1 cellular context compared by ENCODE assay signal in the genomic region with DNA sequence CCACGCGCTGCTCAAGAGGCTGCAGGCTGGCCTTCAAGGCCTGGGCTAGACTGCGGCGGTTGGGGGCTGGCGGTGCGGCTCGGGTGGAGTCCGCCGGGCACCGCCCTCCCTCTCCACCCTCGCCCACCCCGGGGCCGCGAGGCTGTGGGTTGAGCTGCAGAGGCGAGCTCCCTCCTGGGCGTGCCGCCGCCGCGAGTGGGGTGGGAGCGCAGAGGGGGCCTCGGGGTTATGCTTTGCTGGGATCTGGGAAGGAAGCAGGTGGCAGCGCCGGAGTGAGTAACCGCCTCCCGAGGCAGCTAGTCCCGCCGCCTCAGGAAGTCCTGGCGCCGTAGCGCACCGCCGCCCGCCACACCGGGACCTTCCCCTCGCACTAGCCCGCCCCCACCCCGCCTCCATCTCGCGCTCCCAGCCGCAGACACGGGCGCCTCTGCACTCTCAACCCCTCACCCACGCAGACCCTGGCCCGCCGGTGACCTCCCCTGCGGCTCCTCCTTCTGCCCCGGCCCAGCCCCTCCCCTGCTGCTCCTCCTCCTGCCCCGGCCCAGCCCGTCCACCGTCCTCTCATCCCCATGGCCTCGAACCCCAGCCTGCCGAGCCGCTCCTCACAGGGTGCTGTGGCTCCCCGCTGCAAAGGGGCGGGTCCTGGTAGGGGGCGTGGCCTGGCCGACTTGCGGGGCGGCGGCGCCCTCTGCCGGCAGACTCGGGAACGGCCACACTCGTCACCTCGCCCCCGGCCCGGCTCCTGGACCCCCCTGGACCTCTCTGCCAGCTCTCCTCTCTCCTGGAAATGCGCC.
TF ChIP-seq lines count a peak whose summit lies in the region.

No MANE protein-coding gene starts in this region.

TF ChIP-seq in HepG2, 621 proteins besides CTCF, POLR2A, EP300 and RAD21 (continued from another document and continues in another):
- TF ChIP-seq, protein P1, sequence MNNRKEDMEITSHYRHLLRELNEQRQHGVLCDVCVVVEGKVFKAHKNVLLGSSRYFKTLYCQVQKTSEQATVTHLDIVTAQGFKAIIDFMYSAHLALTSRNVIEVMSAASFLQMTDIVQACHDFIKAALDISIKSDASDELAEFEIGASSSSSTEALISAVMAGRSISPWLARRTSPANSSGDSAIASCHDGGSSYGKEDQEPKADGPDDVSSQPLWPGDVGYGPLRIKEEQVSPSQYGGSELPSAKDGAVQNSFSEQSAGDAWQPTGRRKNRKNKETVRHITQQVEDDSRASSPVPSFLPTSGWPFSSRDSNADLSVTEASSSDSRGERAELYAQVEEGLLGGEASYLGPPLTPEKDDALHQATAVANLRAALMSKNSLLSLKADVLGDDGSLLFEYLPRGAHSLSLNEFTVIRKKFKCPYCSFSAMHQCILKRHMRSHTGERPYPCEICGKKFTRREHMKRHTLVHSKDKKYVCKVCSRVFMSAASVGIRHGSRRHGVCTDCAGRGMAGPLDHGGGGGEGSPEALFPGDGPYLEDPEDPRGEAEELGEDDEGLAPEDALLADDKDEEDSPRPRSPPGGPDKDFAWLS (CRISPR knock-in tag; IDR thresholded peaks at IDR 0.05; ENCODE audit: borderline replicate concordance), result no peak
- TF ChIP-seq, protein P2, sequence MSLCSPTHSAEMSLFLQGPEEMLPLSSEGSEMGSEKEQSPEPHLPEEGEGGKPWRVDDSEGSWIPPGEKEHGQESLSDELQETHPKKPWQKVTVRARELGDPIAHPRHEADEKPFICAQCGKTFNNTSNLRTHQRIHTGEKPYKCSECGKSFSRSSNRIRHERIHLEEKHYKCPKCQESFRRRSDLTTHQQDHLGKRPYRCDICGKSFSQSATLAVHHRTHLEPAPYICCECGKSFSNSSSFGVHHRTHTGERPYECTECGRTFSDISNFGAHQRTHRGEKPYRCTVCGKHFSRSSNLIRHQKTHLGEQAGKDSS (CRISPR knock-in tag; IDR thresholded peaks at IDR 0.05; ENCODE audit: borderline replicate concordance, low read depth), result peak; percentile 31; the same call in 1 of the 2 replicates
- TF ChIP-seq, protein P3, sequence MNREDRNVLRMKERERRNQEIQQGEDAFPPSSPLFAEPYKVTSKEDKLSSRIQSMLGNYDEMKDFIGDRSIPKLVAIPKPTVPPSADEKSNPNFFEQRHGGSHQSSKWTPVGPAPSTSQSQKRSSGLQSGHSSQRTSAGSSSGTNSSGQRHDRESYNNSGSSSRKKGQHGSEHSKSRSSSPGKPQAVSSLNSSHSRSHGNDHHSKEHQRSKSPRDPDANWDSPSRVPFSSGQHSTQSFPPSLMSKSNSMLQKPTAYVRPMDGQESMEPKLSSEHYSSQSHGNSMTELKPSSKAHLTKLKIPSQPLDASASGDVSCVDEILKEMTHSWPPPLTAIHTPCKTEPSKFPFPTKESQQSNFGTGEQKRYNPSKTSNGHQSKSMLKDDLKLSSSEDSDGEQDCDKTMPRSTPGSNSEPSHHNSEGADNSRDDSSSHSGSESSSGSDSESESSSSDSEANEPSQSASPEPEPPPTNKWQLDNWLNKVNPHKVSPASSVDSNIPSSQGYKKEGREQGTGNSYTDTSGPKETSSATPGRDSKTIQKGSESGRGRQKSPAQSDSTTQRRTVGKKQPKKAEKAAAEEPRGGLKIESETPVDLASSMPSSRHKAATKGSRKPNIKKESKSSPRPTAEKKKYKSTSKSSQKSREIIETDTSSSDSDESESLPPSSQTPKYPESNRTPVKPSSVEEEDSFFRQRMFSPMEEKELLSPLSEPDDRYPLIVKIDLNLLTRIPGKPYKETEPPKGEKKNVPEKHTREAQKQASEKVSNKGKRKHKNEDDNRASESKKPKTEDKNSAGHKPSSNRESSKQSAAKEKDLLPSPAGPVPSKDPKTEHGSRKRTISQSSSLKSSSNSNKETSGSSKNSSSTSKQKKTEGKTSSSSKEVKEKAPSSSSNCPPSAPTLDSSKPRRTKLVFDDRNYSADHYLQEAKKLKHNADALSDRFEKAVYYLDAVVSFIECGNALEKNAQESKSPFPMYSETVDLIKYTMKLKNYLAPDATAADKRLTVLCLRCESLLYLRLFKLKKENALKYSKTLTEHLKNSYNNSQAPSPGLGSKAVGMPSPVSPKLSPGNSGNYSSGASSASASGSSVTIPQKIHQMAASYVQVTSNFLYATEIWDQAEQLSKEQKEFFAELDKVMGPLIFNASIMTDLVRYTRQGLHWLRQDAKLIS (CRISPR knock-in tag; IDR thresholded peaks at IDR 0.05), result no peak
- no peak for TF ChIP-seq RELA (CRISPR knock-in tag; IDR thresholded peaks at IDR 0.05)
- 0 out of 2 replicates have a peak, but pooled peaks have one; percentile 39 for TF ChIP-seq IRF2 (CRISPR knock-in tag; IDR thresholded peaks at IDR 0.05)
- TF ChIP-seq, protein P4, sequence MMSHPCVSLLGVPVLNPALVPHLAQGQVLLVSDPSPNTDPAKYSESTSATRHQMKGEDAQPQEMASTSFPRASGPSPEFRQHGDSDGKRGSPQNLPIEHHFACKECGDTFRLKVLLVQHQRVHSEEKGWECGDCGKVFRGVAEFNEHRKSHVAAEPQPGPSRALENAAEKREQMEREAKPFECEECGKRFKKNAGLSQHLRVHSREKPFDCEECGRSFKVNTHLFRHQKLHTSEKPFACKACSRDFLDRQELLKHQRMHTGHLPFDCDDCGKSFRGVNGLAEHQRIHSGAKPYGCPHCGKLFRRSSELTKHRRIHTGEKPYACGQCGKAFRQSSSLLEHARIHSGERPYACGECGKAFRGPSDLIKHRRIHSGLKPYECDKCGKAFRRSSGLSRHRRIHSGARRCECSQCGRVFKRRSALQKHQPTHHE (CRISPR knock-in tag; IDR thresholded peaks at IDR 0.05; ENCODE audit: borderline replicate concordance), result no peak
- no peak for TF ChIP-seq ZSCAN29 (CRISPR knock-in tag; conservative IDR thresholded peaks at IDR 0.05)
- TF ChIP-seq, protein P5, sequence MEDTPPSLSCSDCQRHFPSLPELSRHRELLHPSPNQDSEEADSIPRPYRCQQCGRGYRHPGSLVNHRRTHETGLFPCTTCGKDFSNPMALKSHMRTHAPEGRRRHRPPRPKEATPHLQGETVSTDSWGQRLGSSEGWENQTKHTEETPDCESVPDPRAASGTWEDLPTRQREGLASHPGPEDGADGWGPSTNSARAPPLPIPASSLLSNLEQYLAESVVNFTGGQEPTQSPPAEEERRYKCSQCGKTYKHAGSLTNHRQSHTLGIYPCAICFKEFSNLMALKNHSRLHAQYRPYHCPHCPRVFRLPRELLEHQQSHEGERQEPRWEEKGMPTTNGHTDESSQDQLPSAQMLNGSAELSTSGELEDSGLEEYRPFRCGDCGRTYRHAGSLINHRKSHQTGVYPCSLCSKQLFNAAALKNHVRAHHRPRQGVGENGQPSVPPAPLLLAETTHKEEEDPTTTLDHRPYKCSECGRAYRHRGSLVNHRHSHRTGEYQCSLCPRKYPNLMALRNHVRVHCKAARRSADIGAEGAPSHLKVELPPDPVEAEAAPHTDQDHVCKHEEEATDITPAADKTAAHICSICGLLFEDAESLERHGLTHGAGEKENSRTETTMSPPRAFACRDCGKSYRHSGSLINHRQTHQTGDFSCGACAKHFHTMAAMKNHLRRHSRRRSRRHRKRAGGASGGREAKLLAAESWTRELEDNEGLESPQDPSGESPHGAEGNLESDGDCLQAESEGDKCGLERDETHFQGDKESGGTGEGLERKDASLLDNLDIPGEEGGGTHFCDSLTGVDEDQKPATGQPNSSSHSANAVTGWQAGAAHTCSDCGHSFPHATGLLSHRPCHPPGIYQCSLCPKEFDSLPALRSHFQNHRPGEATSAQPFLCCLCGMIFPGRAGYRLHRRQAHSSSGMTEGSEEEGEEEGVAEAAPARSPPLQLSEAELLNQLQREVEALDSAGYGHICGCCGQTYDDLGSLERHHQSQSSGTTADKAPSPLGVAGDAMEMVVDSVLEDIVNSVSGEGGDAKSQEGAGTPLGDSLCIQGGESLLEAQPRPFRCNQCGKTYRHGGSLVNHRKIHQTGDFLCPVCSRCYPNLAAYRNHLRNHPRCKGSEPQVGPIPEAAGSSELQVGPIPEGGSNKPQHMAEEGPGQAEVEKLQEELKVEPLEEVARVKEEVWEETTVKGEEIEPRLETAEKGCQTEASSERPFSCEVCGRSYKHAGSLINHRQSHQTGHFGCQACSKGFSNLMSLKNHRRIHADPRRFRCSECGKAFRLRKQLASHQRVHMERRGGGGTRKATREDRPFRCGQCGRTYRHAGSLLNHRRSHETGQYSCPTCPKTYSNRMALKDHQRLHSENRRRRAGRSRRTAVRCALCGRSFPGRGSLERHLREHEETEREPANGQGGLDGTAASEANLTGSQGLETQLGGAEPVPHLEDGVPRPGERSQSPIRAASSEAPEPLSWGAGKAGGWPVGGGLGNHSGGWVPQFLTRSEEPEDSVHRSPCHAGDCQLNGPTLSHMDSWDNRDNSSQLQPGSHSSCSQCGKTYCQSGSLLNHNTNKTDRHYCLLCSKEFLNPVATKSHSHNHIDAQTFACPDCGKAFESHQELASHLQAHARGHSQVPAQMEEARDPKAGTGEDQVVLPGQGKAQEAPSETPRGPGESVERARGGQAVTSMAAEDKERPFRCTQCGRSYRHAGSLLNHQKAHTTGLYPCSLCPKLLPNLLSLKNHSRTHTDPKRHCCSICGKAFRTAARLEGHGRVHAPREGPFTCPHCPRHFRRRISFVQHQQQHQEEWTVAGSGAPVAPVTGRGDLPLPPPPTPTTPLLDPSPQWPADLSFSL (CRISPR knock-in tag; IDR thresholded peaks at IDR 0.05), result no peak
- TF ChIP-seq, protein P6, sequence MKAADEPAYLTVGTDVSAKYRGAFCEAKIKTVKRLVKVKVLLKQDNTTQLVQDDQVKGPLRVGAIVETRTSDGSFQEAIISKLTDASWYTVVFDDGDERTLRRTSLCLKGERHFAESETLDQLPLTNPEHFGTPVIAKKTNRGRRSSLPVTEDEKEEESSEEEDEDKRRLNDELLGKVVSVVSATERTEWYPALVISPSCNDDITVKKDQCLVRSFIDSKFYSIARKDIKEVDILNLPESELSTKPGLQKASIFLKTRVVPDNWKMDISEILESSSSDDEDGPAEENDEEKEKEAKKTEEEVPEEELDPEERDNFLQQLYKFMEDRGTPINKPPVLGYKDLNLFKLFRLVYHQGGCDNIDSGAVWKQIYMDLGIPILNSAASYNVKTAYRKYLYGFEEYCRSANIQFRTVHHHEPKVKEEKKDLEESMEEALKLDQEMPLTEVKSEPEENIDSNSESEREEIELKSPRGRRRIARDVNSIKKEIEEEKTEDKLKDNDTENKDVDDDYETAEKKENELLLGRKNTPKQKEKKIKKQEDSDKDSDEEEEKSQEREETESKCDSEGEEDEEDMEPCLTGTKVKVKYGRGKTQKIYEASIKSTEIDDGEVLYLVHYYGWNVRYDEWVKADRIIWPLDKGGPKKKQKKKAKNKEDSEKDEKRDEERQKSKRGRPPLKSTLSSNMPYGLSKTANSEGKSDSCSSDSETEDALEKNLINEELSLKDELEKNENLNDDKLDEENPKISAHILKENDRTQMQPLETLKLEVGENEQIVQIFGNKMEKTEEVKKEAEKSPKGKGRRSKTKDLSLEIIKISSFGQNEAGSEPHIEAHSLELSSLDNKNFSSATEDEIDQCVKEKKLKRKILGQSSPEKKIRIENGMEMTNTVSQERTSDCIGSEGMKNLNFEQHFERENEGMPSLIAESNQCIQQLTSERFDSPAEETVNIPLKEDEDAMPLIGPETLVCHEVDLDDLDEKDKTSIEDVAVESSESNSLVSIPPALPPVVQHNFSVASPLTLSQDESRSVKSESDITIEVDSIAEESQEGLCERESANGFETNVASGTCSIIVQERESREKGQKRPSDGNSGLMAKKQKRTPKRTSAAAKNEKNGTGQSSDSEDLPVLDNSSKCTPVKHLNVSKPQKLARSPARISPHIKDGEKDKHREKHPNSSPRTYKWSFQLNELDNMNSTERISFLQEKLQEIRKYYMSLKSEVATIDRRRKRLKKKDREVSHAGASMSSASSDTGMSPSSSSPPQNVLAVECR (CRISPR knock-in tag; IDR thresholded peaks at IDR 0.05; ENCODE audit: borderline replicate concordance), result peak; percentile 68
- TF ChIP-seq SP2 (CRISPR knock-in tag; IDR thresholded peaks at IDR 0.05), result no peak; the same call in 1 of the 2 replicates
- 0 out of 2 replicates have a peak, but pooled peaks have one; percentile 64 for TF ChIP-seq ZNF274 (CRISPR knock-in tag; IDR thresholded peaks at IDR 0.05)
- TF ChIP-seq, protein P7, sequence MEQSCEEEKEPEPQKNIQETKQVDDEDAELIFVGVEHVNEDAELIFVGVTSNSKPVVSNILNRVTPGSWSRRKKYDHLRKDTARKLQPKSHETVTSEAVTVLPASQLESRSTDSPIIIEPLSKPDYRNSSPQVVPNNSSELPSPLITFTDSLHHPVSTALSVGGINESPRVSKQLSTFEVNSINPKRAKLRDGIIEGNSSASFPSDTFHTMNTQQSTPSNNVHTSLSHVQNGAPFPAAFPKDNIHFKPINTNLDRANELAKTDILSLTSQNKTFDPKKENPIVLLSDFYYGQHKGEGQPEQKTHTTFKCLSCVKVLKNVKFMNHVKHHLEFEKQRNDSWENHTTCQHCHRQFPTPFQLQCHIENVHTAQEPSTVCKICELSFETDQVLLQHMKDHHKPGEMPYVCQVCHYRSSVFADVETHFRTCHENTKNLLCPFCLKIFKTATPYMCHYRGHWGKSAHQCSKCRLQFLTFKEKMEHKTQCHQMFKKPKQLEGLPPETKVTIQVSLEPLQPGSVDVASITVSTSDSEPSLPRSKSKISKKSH (CRISPR knock-in tag; IDR thresholded peaks at IDR 0.05; ENCODE audit: borderline replicate concordance), result 0 out of 2 replicates have a peak, but pooled peaks have one; percentile 60
- TF ChIP-seq SMAD3 (CRISPR knock-in tag; IDR thresholded peaks at IDR 0.05), result no peak
- TF ChIP-seq ZMAT3 (CRISPR knock-in tag; conservative IDR thresholded peaks at IDR 0.05), result 0 out of 2 replicates have a peak, but pooled peaks have one; percentile 14
- TF ChIP-seq YY1 (IDR thresholded peaks at IDR 0.05; ENCODE audit: insufficient read depth, insufficient replicate concordance, low read depth, low read length), result peak; percentile 73
- TF ChIP-seq, protein P8, sequence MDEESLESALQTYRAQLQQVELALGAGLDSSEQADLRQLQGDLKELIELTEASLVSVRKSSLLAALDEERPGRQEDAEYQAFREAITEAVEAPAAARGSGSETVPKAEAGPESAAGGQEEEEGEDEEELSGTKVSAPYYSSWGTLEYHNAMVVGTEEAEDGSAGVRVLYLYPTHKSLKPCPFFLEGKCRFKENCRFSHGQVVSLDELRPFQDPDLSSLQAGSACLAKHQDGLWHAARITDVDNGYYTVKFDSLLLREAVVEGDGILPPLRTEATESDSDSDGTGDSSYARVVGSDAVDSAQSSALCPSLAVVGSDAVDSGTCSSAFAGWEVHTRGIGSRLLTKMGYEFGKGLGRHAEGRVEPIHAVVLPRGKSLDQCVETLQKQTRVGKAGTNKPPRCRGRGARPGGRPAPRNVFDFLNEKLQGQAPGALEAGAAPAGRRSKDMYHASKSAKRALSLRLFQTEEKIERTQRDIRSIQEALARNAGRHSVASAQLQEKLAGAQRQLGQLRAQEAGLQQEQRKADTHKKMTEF (CRISPR knock-in tag; IDR thresholded peaks at IDR 0.05), result peak; percentile 61; the same call in 1 of the 2 replicates
- no peak for TF ChIP-seq GTF3A (CRISPR knock-in tag; conservative IDR thresholded peaks at IDR 0.05)
- TF ChIP-seq ZNF614 (CRISPR knock-in tag; IDR thresholded peaks at IDR 0.05; ENCODE audit: borderline replicate concordance), result no peak
- TF ChIP-seq KMT2B (CRISPR knock-in tag; IDR thresholded peaks at IDR 0.05), result 0 out of 2 replicates have a peak, but pooled peaks have one; percentile 36
- peak; percentile 35 for TF ChIP-seq HNRNPK (IDR thresholded peaks at IDR 0.05; ENCODE audit: low read depth, low read length, poor library complexity, severe bottlenecking)
- TF ChIP-seq CCDC6 (CRISPR knock-in tag; IDR thresholded peaks at IDR 0.05), result 0 out of 2 replicates have a peak, but pooled peaks have one; percentile 50
